In genomic region chr10:70359017-70359550, GRCh38 we compare ENCODE assay signal across 19 cellular contexts. TPM values are rescaled to one million over a fixed set of nuclear protein-coding genes. Genes with fewer than 3 reads are reported as not detected.
A peak's percentile ranks its signal among the peaks of the same experiment; 100 is the strongest.
DNase-seq lines count a peak whose midpoint lies in the region; ATAC-seq and TF ChIP-seq lines count a peak whose summit lies in the region.
"Had no signal": no experiment of that assay in that cellular context is flagged by ENCODE, and none has a peak within 500 bp of the region (broad histone marks: within the 10 kb centered on the region; RNA-seq: fewer than 3 reads in every experiment).

No MANE protein-coding gene starts in this region.

- no peak for TF ChIP-seq CTCF in Caco-2 (IDR thresholded peaks at IDR 0.05; ENCODE audit: insufficient read depth in 1 of 2, low read depth in 1 of 2, low read length in 1 of 2, severe bottlenecking in 1 of 2, unreplicated experiment in 1 of 2)

- H3K9me3 ChIP-seq in BLaER1 (no peaks in the 10 kb centered on the region), Caco-2 (no peaks in the 10 kb centered on the region), mesenchymal stem cell (ENCODE audit: control insufficient read depth, low read length) (no peaks in the 10 kb centered on the region)
- H3K9me3 ChIP-seq: MG63, Peyer's patch, SJCRH30 had no signal

- DNase-seq in Caco-2: peak; percentile 80 to 81
- DNase-seq in NCI-H69 (lab: John Stamatoyannopoulos, UW): peak; percentile 25
- DNase-seq in mesenchymal stem cell: no peak
- no peak for DNase-seq in HEK293T (ENCODE audit: extremely low spot score)
- DNase-seq in activated CD8-positive, alpha-beta memory T cell treated with anti-CD3 and anti-CD28 coated beads, Interleukin-2, amount 50 U/mL, for 4 hours: no peak
- DNase-seq: CD4-positive, alpha-beta memory T cell; Kasumi-1; MG63; NCI-H1048; NCI-H1417 treated with DMSO at 0.1 percent for 48 hours; NCI-H187; NCI-H2107; NCI-H226; NCI-H524 treated with DMSO at 0.1 percent for 48 hours; Peyer's patch; SJCRH30 had no signal

- POLR2A ChIA-PET in Caco-2 (lab: Charles Lee): interaction anchor here (1.0 to 1.4 kb wide), 4 partner anchors 45 to 212 kb away, joined by 5 to 6 read pairs (median 6); partner anchors contain the start of genes EIF4EBP2, PPA1, SAR1A and TYSND1
- POLR2A ChIA-PET in HEK293T (lab: Yijun Ruan, JAX): no interaction called here

- WGBS in mesenchymal stem cell: 100% methylated on average over 2 of the region's 4 CpGs

- H3K27me3 ChIP-seq in BLaER1 (no peaks in the 10 kb centered on the region), Caco-2 (replicated peaks; ENCODE audit: control insufficient read depth, insufficient read depth, low read length) (no peaks in the 10 kb centered on the region), mesenchymal stem cell (ENCODE audit: control insufficient read depth in 1 of 2, insufficient read depth in 1 of 2, low read length in 2 of 2) (peaks cover 0 to 12% of the 10 kb centered on the region in 2 experiments)
- H3K27me3 ChIP-seq: MG63, Peyer's patch, SJCRH30 had no signal

- no peak for ATAC-seq in GM19452 (IDR thresholded peaks at IDR 0.05; ENCODE audit: unreplicated experiment)
- ATAC-seq: HCT116 had no signal

- H3K4me2 ChIP-seq in BLaER1 (peak overlapping the region; percentile 22; the same call in 1 of the 2 replicates), mesenchymal stem cell (ENCODE audit: low read length, poor library complexity, severe bottlenecking) (no peak overlapping the region)

- no peaks in the 10 kb centered on the region for H3K27me3 Mint-ChIP-seq in Caco-2 (ENCODE audit: insufficient read depth, unreplicated experiment)

- H4K20me1 ChIP-seq in BLaER1: peaks cover 19% of the 10 kb centered on the region; the same call in 1 of the 2 replicates

- H3K27ac Mint-ChIP-seq in Caco-2 (ENCODE audit: unreplicated experiment): peak overlapping the region; percentile 1

- peaks cover 33% of the 10 kb centered on the region for H3K4me1 Mint-ChIP-seq in Caco-2 (ENCODE audit: low read depth, unreplicated experiment)

- H3K27ac ChIP-seq in BLaER1: no peak overlapping the region
- no peak overlapping the region for H3K27ac ChIP-seq in mesenchymal stem cell (ENCODE audit: low read length, poor library complexity, severe bottlenecking)
- H3K27ac ChIP-seq: Peyer's patch, SJCRH30 had no signal

- peak overlapping the region in 1 of 2 experiments; percentile 15 for H3K4ac ChIP-seq in mesenchymal stem cell (ENCODE audit: low read depth in 1 of 2, low read length in 2 of 2)

- no peak overlapping the region for H2AFZ ChIP-seq in mesenchymal stem cell (ENCODE audit: low read depth, low read length)

- no peak overlapping the region for H4K91ac ChIP-seq in mesenchymal stem cell (ENCODE audit: low read length)

- H2BK120ac ChIP-seq in mesenchymal stem cell (ENCODE audit: low read depth, low read length): peak overlapping the region; percentile 21

- H3K9me3 Mint-ChIP-seq in Caco-2 (ENCODE audit: unreplicated experiment): no peaks in the 10 kb centered on the region
- H3K9me3 Mint-ChIP-seq: CD4-positive, alpha-beta memory T cell had no signal

- H3K9ac ChIP-seq in BLaER1: no peak overlapping the region
- no peak overlapping the region for H3K9ac ChIP-seq in mesenchymal stem cell (ENCODE audit: low read length)

- H3K36me3 ChIP-seq in BLaER1 (no peaks in the 10 kb centered on the region), Caco-2 (ENCODE audit: control insufficient read depth, insufficient read depth, low read length) (no peaks in the 10 kb centered on the region), mesenchymal stem cell (ENCODE audit: control insufficient read depth in 1 of 2, insufficient read depth in 2 of 2, low read depth in 1 of 2, low read length in 2 of 2) (peaks cover 0 to 3% of the 10 kb centered on the region in 2 experiments)
- H3K36me3 ChIP-seq: MG63, Peyer's patch, SJCRH30 had no signal

- intact Hi-C loops in Caco-2 (cut with micrococcal nuclease; ENCODE audit: unreplicated experiment): no loop called here

- H3K4me3 Mint-ChIP-seq in Caco-2 (ENCODE audit: unreplicated experiment): no peak overlapping the region
- H3K4me3 Mint-ChIP-seq: CD4-positive, alpha-beta memory T cell had no signal

- peak overlapping the region; percentile 6 to 60 for H2BK12ac ChIP-seq in mesenchymal stem cell (ENCODE audit: low read length in 2 of 2)

- no peak overlapping the region for H2AK5ac ChIP-seq in mesenchymal stem cell (ENCODE audit: low read length, severe bottlenecking)

- H3K4me3 ChIP-seq in BLaER1 (no peak overlapping the region), Caco-2 (ENCODE audit: low read depth, low read length) (no peak overlapping the region), mesenchymal stem cell (ENCODE audit: insufficient read depth in 1 of 2, low read depth in 1 of 2, low read length in 2 of 2) (no peak overlapping the region)
- H3K4me3 ChIP-seq: MG63, Peyer's patch, SJCRH30 had no signal

- no peak overlapping the region for H3K23ac ChIP-seq in mesenchymal stem cell (ENCODE audit: low read length in 2 of 2)

- CTCF ChIA-PET in Caco-2 (lab: Charles Lee): interaction anchor here (0.6 to 4.2 kb wide), 11 partner anchors 9 to 212 kb away, joined by 3 to 28 read pairs (median 4); partner anchors contain the start of genes EIF4EBP2, PPA1 and TYSND1
- CTCF ChIA-PET in HEK293T (lab: Yijun Ruan, JAX): interaction anchor here (0.8 kb wide), 1 partner anchor 14 kb away, joined by 3 read pairs; no protein-coding TSS in a partner anchor

- H4K8ac ChIP-seq in mesenchymal stem cell (ENCODE audit: low read length): no peak overlapping the region

- peak overlapping the region in 1 of 2 experiments; percentile 57 for H3K14ac ChIP-seq in mesenchymal stem cell (ENCODE audit: low read length in 2 of 2)

- H2BK5ac ChIP-seq in mesenchymal stem cell (ENCODE audit: low read depth, low read length, poor library complexity, severe bottlenecking): no peak overlapping the region

- H3K18ac ChIP-seq in mesenchymal stem cell (ENCODE audit: low read depth in 1 of 2, low read length in 2 of 2): peak overlapping the region in 1 of 2 experiments; percentile 23

- H3K4me1 ChIP-seq in BLaER1 (peaks cover 56% of the 10 kb centered on the region), Caco-2 (peaks cover 29% of the 10 kb centered on the region), mesenchymal stem cell (ENCODE audit: control insufficient read depth, insufficient read depth, low read depth, low read length) (peaks cover 5% of the 10 kb centered on the region)
- H3K4me1 ChIP-seq: SJCRH30 had no signal

- H2BK15ac ChIP-seq in mesenchymal stem cell (ENCODE audit: low read depth, poor library complexity, severe bottlenecking): no peak overlapping the region

- H3K36me3 Mint-ChIP-seq in Caco-2 (ENCODE audit: insufficient read depth, unreplicated experiment): no peaks in the 10 kb centered on the region
- H3K36me3 Mint-ChIP-seq: CD4-positive, alpha-beta memory T cell had no signal

- H3K79me1 ChIP-seq in mesenchymal stem cell (replicated peaks; ENCODE audit: low read length, poor library complexity, severe bottlenecking): peaks cover 36% of the 10 kb centered on the region

- BruUV-seq in Caco-2 (replicated peaks; lab: Mats Ljungman, UMichigan): no TSS peak

TF ChIP-seq in HEK293T, 16 proteins besides CTCF, POLR2A, EP300 and RAD21:
- TF ChIP-seq ARNT (IDR thresholded peaks at IDR 0.05) (no peak), SUZ12 (IDR thresholded peaks at IDR 0.05) (no peak), BHLHE40 (IDR thresholded peaks at IDR 0.05; ENCODE audit: borderline replicate concordance) (no peak), L3MBTL2 (conservative IDR thresholded peaks at IDR 0.05) (no peak)

RNA-seq across cellular contexts. Expression of gene LRRC20, which starts 23.3 kb away (rescaled TPM):
- total RNA-seq in Caco-2 (2022): 27.1 and 28.1 TPM in 2 replicates
- polyA plus RNA-seq in mesenchymal stem cell (2013, experiment 1 of 2): 15.0 TPM
- 16.2 TPM for polyA plus RNA-seq in mesenchymal stem cell (2013, experiment 2 of 2)

RNA-seq across cellular contexts. Expression of gene EIF4EBP2, which starts 44.9 kb away (rescaled TPM):
- total RNA-seq in Caco-2 (2022): 166 and 168 TPM in 2 replicates
- polyA plus RNA-seq in mesenchymal stem cell (2013, experiment 1 of 2): 48.3 TPM
- 48.7 TPM for polyA plus RNA-seq in mesenchymal stem cell (2013, experiment 2 of 2)

Comparison
In these comparisons a context has a peak if more than half of its experiments do, and no peak if none do; other contexts are left out.
1. DNase-seq: peak in Caco-2 (2 of 2) and NCI-H69 (single experiment); none in mesenchymal stem cell (single experiment), HEK293T (single experiment) and activated CD8-positive, alpha-beta memory T cell treated with anti-CD3 and anti-CD28 coated beads, Interleukin-2, amount 50 U/mL, for 4 hours (single experiment).